ENCODE assay signal across 9 cellular contexts in genomic region chr18:31980863-31981262, GRCh38.
"Had no signal": no experiment of that assay in that cellular context is flagged by ENCODE, and none has a peak within 500 bp of the region (broad histone marks: within the 10 kb centered on the region; RNA-seq: fewer than 3 reads in every experiment).

No MANE protein-coding gene starts in this region.

- H3K27me3 Mint-ChIP-seq: IgD-negative memory B cell had no signal

- H3K27ac ChIP-seq: GM23248, HL-60 had no signal

- DNase-seq: GM23248, GOT3, H7, HFFc6 had no signal

- H3K4me3 Mint-ChIP-seq: HFFc6, IgD-negative memory B cell had no signal

- H3K36me3 ChIP-seq: HAP-1 had no signal

- H3K27ac Mint-ChIP-seq: HFFc6, IgD-negative memory B cell had no signal

- ATAC-seq: HCT116, HepG2 had no signal

- H3K4me3 ChIP-seq: GM23248, HAP-1 had no signal

- H3K36me3 Mint-ChIP-seq: IgD-negative memory B cell had no signal
